In genomic region chr12:66290716-66291200, GRCh38 we compare ENCODE assay signal across 19 cellular contexts. TPM values are rescaled to one million over a fixed set of nuclear protein-coding genes. Genes with fewer than 3 reads are reported as not detected.
DNase-seq lines count a peak whose midpoint lies in the region; ATAC-seq, FAIRE-seq and TF ChIP-seq lines count a peak whose summit lies in the region.
"Had no signal": no experiment of that assay in that cellular context is flagged by ENCODE, and none has a peak within 500 bp of the region (broad histone marks: within the 10 kb centered on the region; RNA-seq: fewer than 3 reads in every experiment).

No MANE protein-coding gene starts in this region.

- no peak overlapping the region for H3K4me3 ChIP-seq in keratinocyte (ENCODE audit: control insufficient read depth in 2 of 3, extremely low read depth in 1 of 3, insufficient read depth in 2 of 3, low read depth in 1 of 3, low read length in 3 of 3)
- H3K4me3 ChIP-seq: BLaER1 treated with 17β-estradiol and CSF1 and Interleukin-3, amounts not matched to agents 10 nM and 100 nM; gastrocnemius medialis; uterus had no signal

- no peaks in the 10 kb centered on the region for H3K9me1 ChIP-seq in keratinocyte (ENCODE audit: control insufficient read depth, extremely low read depth, insufficient read depth, low read length)

- no peak overlapping the region for H3K9ac ChIP-seq in keratinocyte (ENCODE audit: control insufficient read depth, extremely low read depth, insufficient read depth, low read length)
- H3K9ac ChIP-seq: BLaER1 treated with 17β-estradiol and CSF1 and Interleukin-3, amounts not matched to agents 10 nM and 100 nM had no signal

- H3K4me1 ChIP-seq in keratinocyte (ENCODE audit: control insufficient read depth, extremely low read depth, insufficient read depth, low read length): no peaks in the 10 kb centered on the region
- H3K4me1 ChIP-seq: gastrocnemius medialis, uterus had no signal

- H3K79me2 ChIP-seq in keratinocyte (ENCODE audit: control insufficient read depth, insufficient read depth, low read length): no peaks in the 10 kb centered on the region

- peak overlapping the region; percentile 73 for H3K27ac Mint-ChIP-seq in activated CD4-positive, alpha-beta T cell treated with anti-CD3 and anti-CD28 coated beads for 36 hours
- peak overlapping the region; percentile 75 for H3K27ac Mint-ChIP-seq in activated CD8-positive, alpha-beta T cell treated with anti-CD3 and anti-CD28 coated beads for 36 hours
- H3K27ac Mint-ChIP-seq: nephron progenitor cell; stimulated activated naive CD8-positive, alpha-beta T cell treated with anti-CD3 and anti-CD28 coated beads, Interleukin-15, Interleukin-2, amounts not matched to agents 100 ng/mL and 50 ng/mL, for 24 hours had no signal

- no peak overlapping the region for H3K4me3 Mint-ChIP-seq in activated CD4-positive, alpha-beta T cell treated with anti-CD3 and anti-CD28 coated beads for 36 hours
- no peak overlapping the region for H3K4me3 Mint-ChIP-seq in activated CD8-positive, alpha-beta T cell treated with anti-CD3 and anti-CD28 coated beads for 36 hours
- H3K4me3 Mint-ChIP-seq: nephron progenitor cell; stimulated activated naive CD8-positive, alpha-beta T cell treated with anti-CD3 and anti-CD28 coated beads, Interleukin-15, Interleukin-2, amounts not matched to agents 100 ng/mL and 50 ng/mL, for 24 hours had no signal

- peaks cover 61% of the 10 kb centered on the region for H3K4me1 Mint-ChIP-seq in activated CD4-positive, alpha-beta T cell treated with anti-CD3 and anti-CD28 coated beads for 36 hours
- peaks cover 51% of the 10 kb centered on the region for H3K4me1 Mint-ChIP-seq in activated CD8-positive, alpha-beta T cell treated with anti-CD3 and anti-CD28 coated beads for 36 hours (ENCODE audit: low read depth)
- H3K4me1 Mint-ChIP-seq: nephron progenitor cell had no signal

- peak; percentile 63 for ATAC-seq in activated CD4-positive, alpha-beta T cell treated with anti-CD3 and anti-CD28 coated beads for 36 hours
- ATAC-seq in activated CD8-positive, alpha-beta T cell treated with anti-CD3 and anti-CD28 coated beads for 36 hours: peak; percentile 37
- ATAC-seq in HG03460 (IDR thresholded peaks at IDR 0.05; ENCODE audit: unreplicated experiment) (no peak), GM18873 (IDR thresholded peaks at IDR 0.05; ENCODE audit: low FRiP score, unreplicated experiment) (no peak)
- ATAC-seq: gastrocnemius medialis had no signal

- no peak overlapping the region for H2AFZ ChIP-seq in keratinocyte (ENCODE audit: control insufficient read depth, low read length)

- no peak for TF ChIP-seq POLR2A in GM12892 (IDR thresholded peaks at IDR 0.05; ENCODE audit: low read depth, low read length)

- dilution Hi-C loops in keratinocyte (cut with MboI; ENCODE audit: extremely low pct_ligation_motif_present, low sequenced_read_pairs): no loop called here

- POLR2A ChIA-PET in activated CD4-positive, alpha-beta T cell treated with anti-CD3 and anti-CD28 coated beads for 36 hours (lab: Charles Lee): no interaction called here
- POLR2A ChIA-PET in activated CD8-positive, alpha-beta T cell treated with anti-CD3 and anti-CD28 coated beads for 36 hours (lab: Charles Lee): interaction anchor here (2.0 kb wide), 1 partner anchor 12 kb away, joined by 7 read pairs; the partner anchor contains the start of gene HELB

- H4K20me1 ChIP-seq in keratinocyte (ENCODE audit: control insufficient read depth, extremely low read depth, insufficient read depth, low read length): no peaks in the 10 kb centered on the region
- H4K20me1 ChIP-seq: BLaER1 treated with 17β-estradiol and CSF1 and Interleukin-3, amounts not matched to agents 10 nM and 100 nM had no signal

- CTCF ChIA-PET in activated CD4-positive, alpha-beta T cell treated with anti-CD3 and anti-CD28 coated beads for 36 hours (lab: Charles Lee): no interaction called here
- CTCF ChIA-PET in activated CD8-positive, alpha-beta T cell treated with anti-CD3 and anti-CD28 coated beads for 36 hours (lab: Charles Lee): no interaction called here

- H3K4me2 ChIP-seq in keratinocyte (ENCODE audit: control insufficient read depth, extremely low read depth, insufficient read depth, low read depth, low read length): no peak overlapping the region

- H3K36me3 Mint-ChIP-seq in activated CD4-positive, alpha-beta T cell treated with anti-CD3 and anti-CD28 coated beads for 36 hours (ENCODE audit: low read depth): peaks cover 3% of the 10 kb centered on the region
- H3K36me3 Mint-ChIP-seq in activated CD8-positive, alpha-beta T cell treated with anti-CD3 and anti-CD28 coated beads for 36 hours (ENCODE audit: low read depth): peaks cover 9% of the 10 kb centered on the region

- H3K36me3 ChIP-seq in keratinocyte (ENCODE audit: control insufficient read depth in 2 of 2, extremely low read depth in 1 of 2, insufficient read depth in 2 of 2, low read length in 2 of 2): no peaks in the 10 kb centered on the region
- H3K36me3 ChIP-seq: BLaER1 treated with 17β-estradiol and CSF1 and Interleukin-3, amounts not matched to agents 10 nM and 100 nM; gastrocnemius medialis; uterus had no signal

- no peak overlapping the region for H3K27ac ChIP-seq in keratinocyte (ENCODE audit: control insufficient read depth, insufficient read depth, low read length)
- H3K27ac ChIP-seq: BLaER1 treated with 17β-estradiol and CSF1 and Interleukin-3, amounts not matched to agents 10 nM and 100 nM; gastrocnemius medialis; uterus had no signal

- no peak for DNase-seq in activated CD4-positive, alpha-beta T cell treated with anti-CD3 and anti-CD28 coated beads for 36 hours
- DNase-seq in activated CD4-positive, alpha-beta T cell treated with anti-CD3 and anti-CD28 coated beads for 48 hours: no peak
- DNase-seq in GM12892 (ENCODE audit: insufficient read length) (no peak), keratinocyte (ENCODE audit: low read depth, low spot score) (no peak), NCI-H2081 treated with DMSO at 0.1 percent for 48 hours (lab: John Stamatoyannopoulos, UW) (no peak)
- no peak for DNase-seq in activated CD8-positive, alpha-beta T cell treated with anti-CD3 and anti-CD28 coated beads for 36 hours
- DNase-seq: aorta; gastrocnemius medialis; NCI-H1092 treated with DMSO at 0.1 percent for 48 hours; NCI-H2107; NCI-H82; nephron progenitor cell; stimulated activated CD4-positive, alpha-beta T cell treated with anti-CD3 and anti-CD28 coated beads, Interleukin-12 subunit alpha, Interleukin-12 subunit beta, amount 100 ng/mL, for 4 hours; uterus had no signal

- FAIRE-seq in GM12892 (lab: Jason Lieb, UNC): peak; percentile 33
- FAIRE-seq in keratinocyte (lab: Jason Lieb, UNC): peak; percentile 69
- FAIRE-seq: colon had no signal

- intact Hi-C loops in activated CD4-positive, alpha-beta T cell treated with anti-CD3 and anti-CD28 coated beads for 36 hours (cut with DNase I, micrococcal nuclease): loop anchor here in 1 of 2 experiments (1.0 kb wide), 1 partner anchor 12 kb away; the partner anchor contains the start of gene HELB
- intact Hi-C loops in activated CD8-positive, alpha-beta T cell treated with anti-CD3 and anti-CD28 coated beads for 36 hours (cut with micrococcal nuclease): no loop called here

- H3K9me3 ChIP-seq in keratinocyte (ENCODE audit: control insufficient read depth, low read depth, low read length): no peaks in the 10 kb centered on the region
- H3K9me3 ChIP-seq: gastrocnemius medialis, uterus had no signal

- H3K27me3 Mint-ChIP-seq in activated CD4-positive, alpha-beta T cell treated with anti-CD3 and anti-CD28 coated beads for 36 hours: no peaks in the 10 kb centered on the region
- H3K27me3 Mint-ChIP-seq in activated CD8-positive, alpha-beta T cell treated with anti-CD3 and anti-CD28 coated beads for 36 hours: no peaks in the 10 kb centered on the region
- H3K27me3 Mint-ChIP-seq: stimulated activated naive CD8-positive, alpha-beta T cell treated with anti-CD3 and anti-CD28 coated beads, Interleukin-15, Interleukin-2, amounts not matched to agents 100 ng/mL and 50 ng/mL, for 24 hours had no signal

- TF ChIP-seq CTCF in activated CD8-positive, alpha-beta T cell treated with anti-CD3 and anti-CD28 coated beads for 36 hours (IDR thresholded peaks at IDR 0.05): no peak
- TF ChIP-seq CTCF in keratinocyte (optimal IDR thresholded peaks at IDR 0.05 in 1 of 3, IDR thresholded peaks at IDR 0.05 in 1 of 3, conservative IDR thresholded peaks at IDR 0.05 in 1 of 3; ENCODE audit: extremely low read depth in 1 of 3, insufficient read depth in 2 of 3, low read length in 3 of 3): no peak

- peaks cover 2% of the 10 kb centered on the region for H3K9me3 Mint-ChIP-seq in activated CD4-positive, alpha-beta T cell treated with anti-CD3 and anti-CD28 coated beads for 36 hours (ENCODE audit: low read depth)
- H3K9me3 Mint-ChIP-seq in activated CD8-positive, alpha-beta T cell treated with anti-CD3 and anti-CD28 coated beads for 36 hours: peaks cover 2% of the 10 kb centered on the region
- H3K9me3 Mint-ChIP-seq: stimulated activated naive CD8-positive, alpha-beta T cell treated with anti-CD3 and anti-CD28 coated beads, Interleukin-15, Interleukin-2, amounts not matched to agents 100 ng/mL and 50 ng/mL, for 24 hours had no signal

- no peaks in the 10 kb centered on the region for H3K27me3 ChIP-seq in keratinocyte (ENCODE audit: control insufficient read depth, extremely low read depth, insufficient read depth, low read length)
- H3K27me3 ChIP-seq: BLaER1 treated with 17β-estradiol and CSF1 and Interleukin-3, amounts not matched to agents 10 nM and 100 nM; uterus had no signal

RNA-seq across cellular contexts. Expression of gene HELB, which starts 11.5 kb away (rescaled TPM):
- 10 to 100 TPM; 21.0 to 23.6 TPM for total RNA-seq in activated CD4-positive, alpha-beta T cell treated with anti-CD3 and anti-CD28 coated beads for 36 hours
- 5.6 TPM for polyA plus RNA-seq in GM12892 (2012; ENCODE audit: missing spikeins)
- 10 to 100 TPM; 16.1 to 16.2 TPM for total RNA-seq in activated CD8-positive, alpha-beta T cell treated with anti-CD3 and anti-CD28 coated beads for 36 hours
- polyA plus RNA-seq in keratinocyte: 0.90 to 1.8 TPM (median 1.1 TPM) in 3 replicates
- 0.69 TPM for polyA plus RNA-seq in keratinocyte (2011; ENCODE audit: low read depth)
- 0.34 and 0.95 TPM in 2 replicates for polyA plus RNA-seq in keratinocyte (2011; cell fraction: cytosol; rRNA removed)
- polyA plus RNA-seq in keratinocyte (2011; cell fraction: nucleus; rRNA removed): 2.2 and 2.4 TPM in 2 replicates
- 0.49 and 0.71 TPM in 2 replicates for polyA plus RNA-seq in keratinocyte (2012; ENCODE audit: low replicate concordance)
- 1.4 to 4.6 TPM (median 1.8 TPM) in 3 replicates for polyA minus RNA-seq in keratinocyte
- polyA minus RNA-seq in keratinocyte (2011; cell fraction: cytosol; rRNA and poly(A)+ RNA removed): 1.2 TPM
- 3.2 and 6.6 TPM in 2 replicates for polyA minus RNA-seq in keratinocyte (2011; cell fraction: nucleus; rRNA and poly(A)+ RNA removed)

Comparison
In these comparisons a context has a peak if more than half of its experiments do, and no peak if none do; other contexts are left out.
1. ATAC-seq: peak in activated CD4-positive, alpha-beta T cell treated with anti-CD3 and anti-CD28 coated beads for 36 hours (single experiment) and activated CD8-positive, alpha-beta T cell treated with anti-CD3 and anti-CD28 coated beads for 36 hours (single experiment); none in HG03460 (single experiment) and GM18873 (single experiment).